1 cellular context compared by ENCODE assay signal in genomic region chr21:45539796-45540600, GRCh38.
TF ChIP-seq lines count a peak whose summit lies in the region.

No MANE protein-coding gene starts in this region.

TF ChIP-seq in GM23338, 12 proteins besides CTCF, POLR2A, EP300 and RAD21 (continued from another document):
- TF ChIP-seq REST (IDR thresholded peaks at IDR 0.05; ENCODE audit: unreplicated experiment), result no peak
- TF ChIP-seq ZNF114 (CRISPR knock-in tag; IDR thresholded peaks at IDR 0.05), result no peak
- no peak for TF ChIP-seq STAT1 (IDR thresholded peaks at IDR 0.05; ENCODE audit: unreplicated experiment)
- no peak for TF ChIP-seq CREB1 (CRISPR knock-in tag; IDR thresholded peaks at IDR 0.05; ENCODE audit: low read depth)
- no peak for TF ChIP-seq EZH2 (IDR thresholded peaks at IDR 0.05; ENCODE audit: low read depth, unreplicated experiment)
